In the genomic region with DNA sequence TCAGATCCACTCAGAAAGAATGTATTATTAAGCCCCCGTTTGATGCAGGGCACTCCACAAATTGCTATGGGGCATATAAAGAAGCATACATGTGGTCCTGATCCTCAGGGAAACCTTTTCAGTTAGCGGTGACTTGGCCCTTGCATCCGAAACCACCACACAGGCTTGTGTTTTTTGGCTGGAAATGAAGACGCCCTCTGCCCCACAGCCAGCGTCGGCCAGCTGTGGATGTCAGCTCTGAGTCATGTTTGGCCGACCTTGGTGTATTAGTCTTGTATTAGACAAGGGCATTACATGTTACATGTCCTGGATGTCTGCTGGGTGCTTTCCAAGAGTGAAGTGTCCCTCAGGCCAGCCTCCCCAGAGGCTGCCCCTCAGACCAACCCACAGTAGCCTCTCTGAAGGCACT, we compare ENCODE assay signal across 9 cellular contexts.
A peak's percentile ranks its signal among the peaks of the same experiment; 100 is the strongest.
DNase-seq lines count a peak whose midpoint lies in the region; ATAC-seq lines count a peak whose summit lies in the region.
"Had no signal": no experiment of that assay in that cellular context is flagged by ENCODE, and none has a peak within 500 bp of the region (broad histone marks: within the 10 kb centered on the region; RNA-seq: fewer than 3 reads in every experiment).

No MANE protein-coding gene starts in this region.

- intact Hi-C loops in left cardiac atrium (cut with DNase I) = no loop called here

- DNase-seq in ELR (ENCODE audit: low read depth) = peak; percentile 82
- peak; percentile 59 for DNase-seq in amniotic epithelial cell (ENCODE audit: low read depth)
- peak; percentile 80 for DNase-seq in left cardiac atrium
- DNase-seq in renal cortical epithelial cell (ENCODE audit: low read depth) = peak; percentile 73
- no peak for DNase-seq in HK-2 (ENCODE audit: unreplicated experiment)
- no peak for DNase-seq in activated effector memory CD4-positive, alpha-beta T cell treated with anti-CD3 and anti-CD28 coated beads, Interleukin-2, amount 50 U/mL, for 16 hours
- DNase-seq in globus pallidus (ENCODE audit: low spot score) = no peak
- DNase-seq: H9 had no signal

- ATAC-seq in left cardiac atrium (peak; percentile 95 to 98), HG03354 (IDR thresholded peaks at IDR 0.05; ENCODE audit: poor library complexity, severe bottlenecking, unreplicated experiment) (no peak)

Comparison
In these comparisons a context has a peak if more than half of its experiments do, and no peak if none do; other contexts are left out.
1. DNase-seq: peak in ELR (single experiment), amniotic epithelial cell (single experiment), left cardiac atrium (single experiment) and renal cortical epithelial cell (single experiment); none in HK-2 (single experiment), activated effector memory CD4-positive, alpha-beta T cell treated with anti-CD3 and anti-CD28 coated beads, Interleukin-2, amount 50 U/mL, for 16 hours (single experiment) and globus pallidus (single experiment).